25 cellular contexts compared by ENCODE assay signal in genomic region chr11:114820621-114821020, GRCh38.
"Had no signal": no experiment of that assay in that cellular context is flagged by ENCODE, and none has a peak within 500 bp of the region (broad histone marks: within the 10 kb centered on the region; RNA-seq: fewer than 3 reads in every experiment).

No MANE protein-coding gene starts in this region.

- H3K27ac ChIP-seq: left ventricle myocardium inferior, lower lobe of right lung, parathyroid adenoma, psoas muscle, sigmoid colon, skin epidermis, testis, tibial nerve, upper lobe of right lung, vagina had no signal

- H3K27me3 ChIP-seq: testis, upper lobe of right lung, vagina had no signal

- H3K9me3 Mint-ChIP-seq: natural killer cell treated with Interleukin-12 subunit alpha and Interleukin-12 subunit beta and Interleukin-15 and Interleukin-18, amount 100 ng/mL, for 72 hours had no signal

- H3K4me3 ChIP-seq: hepatocyte, left ventricle myocardium inferior, lower lobe of right lung, psoas muscle, sigmoid colon, skin epidermis, testis, tibial nerve, upper lobe of right lung, vagina had no signal

- H3K36me3 ChIP-seq: left ventricle myocardium inferior, lower lobe of right lung, sigmoid colon, tibial nerve, upper lobe of right lung, vagina had no signal

- H3K4me1 Mint-ChIP-seq: memory B cell; mesothelial cell of epicardium; stimulated activated naive B cell treated with anti-CD40 and anti-IgM and Interleukin-4, amounts not matched to agents 10 μg/mL and 1 μg/mL and 100 μg/mL, for 72 hours; stimulated activated naive CD8-positive, alpha-beta T cell treated with anti-CD3 and anti-CD28 coated beads, Interleukin-15, amount 100 ng/mL, for 72 hours had no signal

- H3K36me3 Mint-ChIP-seq: memory B cell; mesothelial cell of epicardium; natural killer cell treated with Interleukin-12 subunit alpha and Interleukin-12 subunit beta and Interleukin-15 and Interleukin-18, amount 100 ng/mL, for 72 hours; stimulated activated naive B cell treated with anti-CD40 and anti-IgM and Interleukin-4, amounts not matched to agents 10 μg/mL and 1 μg/mL and 100 μg/mL, for 72 hours had no signal

- DNase-seq: erythroblast; foreskin melanocyte; head of caudate nucleus; kidney; left cardiac atrium; left ventricle myocardium inferior; lower lobe of right lung; psoas muscle; retina; sigmoid colon; stimulated activated CD4-positive, alpha-beta T cell treated with anti-CD3 and anti-CD28 coated beads, Interleukin-2, amount 100 ng/mL, for 24 hours; stimulated activated CD4-positive, alpha-beta T cell treated with anti-CD3 and anti-CD28 coated beads, Interleukin-4, amount 100 ng/mL, for 4 hours; stimulated activated naive B cell treated with anti-CD40 and anti-IgM and Interleukin-4, amounts not matched to agents 10 μg/mL and 1 μg/mL and 100 μg/mL, for 72 hours; stimulated activated naive CD8-positive, alpha-beta T cell treated with anti-CD3 and anti-CD28 coated beads, Interleukin-15, amount 100 ng/mL, for 72 hours; testis; upper lobe of right lung had no signal

- H3K27me3 Mint-ChIP-seq: dendritic cell treated with granulocyte-macrophage colony-stimulating factor and Interleukin-4, amounts not matched to agents 40 ng/mL and 50 ng/mL, for 4 days; stimulated activated naive B cell treated with anti-CD40 and anti-IgM and Interleukin-4, amounts not matched to agents 10 μg/mL and 1 μg/mL and 100 μg/mL, for 72 hours; stimulated activated naive CD8-positive, alpha-beta T cell treated with anti-CD3 and anti-CD28 coated beads, Interleukin-15, amount 100 ng/mL, for 72 hours had no signal

- H3K27ac Mint-ChIP-seq: dendritic cell treated with granulocyte-macrophage colony-stimulating factor and Interleukin-4, amounts not matched to agents 40 ng/mL and 50 ng/mL, for 4 days; memory B cell; mesothelial cell of epicardium; natural killer cell treated with Interleukin-12 subunit alpha and Interleukin-12 subunit beta and Interleukin-15 and Interleukin-18, amount 100 ng/mL, for 72 hours; stimulated activated naive B cell treated with anti-CD40 and anti-IgM and Interleukin-4, amounts not matched to agents 10 μg/mL and 1 μg/mL and 100 μg/mL, for 72 hours; stimulated activated naive CD8-positive, alpha-beta T cell treated with anti-CD3 and anti-CD28 coated beads, Interleukin-15, amount 100 ng/mL, for 72 hours had no signal

- H3K9me3 ChIP-seq: lower lobe of right lung, psoas muscle, testis, upper lobe of right lung, vagina had no signal

- H3K4me3 Mint-ChIP-seq: dendritic cell treated with granulocyte-macrophage colony-stimulating factor and Interleukin-4, amounts not matched to agents 40 ng/mL and 50 ng/mL, for 4 days; memory B cell; mesothelial cell of epicardium; natural killer cell treated with Interleukin-12 subunit alpha and Interleukin-12 subunit beta and Interleukin-15 and Interleukin-18, amount 100 ng/mL, for 72 hours; stimulated activated naive B cell treated with anti-CD40 and anti-IgM and Interleukin-4, amounts not matched to agents 10 μg/mL and 1 μg/mL and 100 μg/mL, for 72 hours; stimulated activated naive CD8-positive, alpha-beta T cell treated with anti-CD3 and anti-CD28 coated beads, Interleukin-15, amount 100 ng/mL, for 72 hours had no signal
